23 cellular contexts compared by ENCODE assay signal in the genomic region with DNA sequence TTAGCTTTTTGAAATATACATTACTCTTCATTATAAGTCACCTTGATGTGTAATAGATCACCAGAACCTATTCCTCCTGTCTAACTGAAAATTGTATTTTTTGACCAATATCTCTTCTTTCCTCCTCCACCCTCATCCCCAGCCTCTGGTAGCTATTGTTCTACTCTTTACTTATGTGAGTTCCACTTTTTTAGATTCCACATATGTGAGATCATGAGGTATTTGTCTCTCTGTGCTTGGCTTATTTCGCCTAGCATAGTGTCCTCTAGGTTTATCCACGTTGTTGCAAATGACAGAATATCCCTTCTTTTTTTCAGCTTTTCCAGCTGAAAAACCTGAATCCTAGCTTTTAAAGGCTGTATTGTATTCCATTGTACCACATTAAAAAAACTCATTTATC.
DNase-seq lines count a peak whose midpoint lies in the region; TF ChIP-seq lines count a peak whose summit lies in the region.
"Had no signal": no experiment of that assay in that cellular context is flagged by ENCODE, and none has a peak within 500 bp of the region (broad histone marks: within the 10 kb centered on the region; RNA-seq: fewer than 3 reads in every experiment).

No MANE protein-coding gene starts in this region.

- H3K9ac ChIP-seq in endodermal cell (ENCODE audit: extremely low read depth, low read length, poor library complexity, severe bottlenecking) (no peak overlapping the region), mammary epithelial cell (ENCODE audit: insufficient read depth, low read length) (no peak overlapping the region)
- H3K9ac ChIP-seq: BLaER1 had no signal

- peaks cover 14% of the 10 kb centered on the region for H3K9me3 Mint-ChIP-seq in endodermal cell
- no peaks in the 10 kb centered on the region for H3K9me3 Mint-ChIP-seq in nephron progenitor cell

- peaks cover 8% of the 10 kb centered on the region for H3K4me1 Mint-ChIP-seq in endodermal cell
- H3K4me1 Mint-ChIP-seq in nephron progenitor cell: no peaks in the 10 kb centered on the region
- H3K4me1 Mint-ChIP-seq: CD14-positive monocyte; CD4-positive, alpha-beta memory T cell; CD4-positive, CD25-positive, alpha-beta regulatory T cell; CD8-positive, alpha-beta memory T cell had no signal

- H3K27ac ChIP-seq in 22Rv1: peak overlapping the region; percentile 76
- no peak overlapping the region for H3K27ac ChIP-seq in endodermal cell (ENCODE audit: low read depth, low read length)
- no peak overlapping the region for H3K27ac ChIP-seq in mammary epithelial cell (ENCODE audit: insufficient read depth, low read depth, low read length)
- H3K27ac ChIP-seq: BLaER1 had no signal

- H3K4me3 ChIP-seq in endodermal cell (ENCODE audit: low read length): peak overlapping the region; percentile 37
- H3K4me3 ChIP-seq in mammary epithelial cell (replicated peaks in 1 of 3; ENCODE audit: insufficient read depth in 1 of 3, low read depth in 2 of 3, low read length in 3 of 3): no peak overlapping the region
- H3K4me3 ChIP-seq: BLaER1, GM12878 had no signal

- 82 to 95% methylated on average over 2 of the region's 2 CpGs for WGBS in endodermal cell (ENCODE audit: insufficient coverage in 1 of 2, insufficient read length in 1 of 2), 2 experiments
- WGBS in mammary epithelial cell (ENCODE audit: low coverage, missing lambda C conversion rate): 90% methylated on average over 2 of the region's 2 CpGs

- no peaks in the 10 kb centered on the region for H3K79me2 ChIP-seq in mammary epithelial cell (ENCODE audit: insufficient read depth, low read length)

- H3K4me3 Mint-ChIP-seq in endodermal cell (no peak overlapping the region), nephron progenitor cell (no peak overlapping the region)
- H3K4me3 Mint-ChIP-seq: CD14-positive monocyte; CD4-positive, alpha-beta memory T cell; CD4-positive, CD25-positive, alpha-beta regulatory T cell; CD8-positive, alpha-beta memory T cell had no signal

- H3K4me2 ChIP-seq in mammary epithelial cell (ENCODE audit: insufficient read depth, low read depth, low read length): no peak overlapping the region
- H3K4me2 ChIP-seq: BLaER1 had no signal

- H3K27ac Mint-ChIP-seq in endodermal cell: no peak overlapping the region
- peak overlapping the region; percentile 57 for H3K27ac Mint-ChIP-seq in nephron progenitor cell
- H3K27ac Mint-ChIP-seq: CD14-positive monocyte; CD4-positive, alpha-beta memory T cell; CD4-positive, CD25-positive, alpha-beta regulatory T cell; CD8-positive, alpha-beta memory T cell had no signal

- in situ Hi-C loops in mammary epithelial cell (cut with MboI; ENCODE audit: low sequenced_read_pairs in 2 of 2): no loop called here

- no peaks in the 10 kb centered on the region for H4K20me1 ChIP-seq in mammary epithelial cell (ENCODE audit: insufficient read depth, low read length)
- H4K20me1 ChIP-seq: BLaER1 had no signal

- TF ChIP-seq CTCF in 22Rv1 (IDR thresholded peaks at IDR 0.05) (no peak), endodermal cell (conservative IDR thresholded peaks at IDR 0.05) (no peak), nephron progenitor cell (IDR thresholded peaks at IDR 0.05) (no peak), mammary epithelial cell (conservative IDR thresholded peaks at IDR 0.05 in 1 of 2, IDR thresholded peaks at IDR 0.05 in 1 of 2; ENCODE audit: extremely low read depth in 1 of 2, insufficient read depth in 1 of 2, low read depth in 1 of 2, low read length in 2 of 2) (no peak)

- H3K36me3 ChIP-seq in endodermal cell (ENCODE audit: control insufficient read depth, insufficient read depth, low read length): peaks cover 12% of the 10 kb centered on the region
- H3K36me3 ChIP-seq in mammary epithelial cell (ENCODE audit: insufficient read depth, low read length): no peaks in the 10 kb centered on the region
- H3K36me3 ChIP-seq: BE2C, BLaER1 had no signal

- no TSS peak for BruUV-seq in mammary epithelial cell (replicated peaks; lab: Mats Ljungman, UMichigan)

- DNase-seq in endodermal cell (no peak), nephron progenitor cell (no peak), mammary epithelial cell (no peak), NCI-H2081 treated with DMSO at 0.1 percent for 48 hours (lab: John Stamatoyannopoulos, UW) (no peak)
- DNase-seq: 8988T; ACHN; BE2C; C1 segment of cervical spinal cord; CD4-positive, alpha-beta memory T cell; CD4-positive, CD25-positive, alpha-beta regulatory T cell; CD8-positive, alpha-beta memory T cell; COR-L47; DMS 273 treated with DMSO at 0.1 percent for 48 hours; DMS153; DMS53; DMS79; DND-41; EL; GDM1 had no signal

- H3K9me3 ChIP-seq in endodermal cell (ENCODE audit: control insufficient read depth, low read length): peaks cover 17% of the 10 kb centered on the region
- H3K9me3 ChIP-seq in mammary epithelial cell (replicated peaks; ENCODE audit: insufficient read depth, low read length): no peaks in the 10 kb centered on the region
- H3K9me3 ChIP-seq: BE2C, BLaER1 had no signal

- no peaks in the 10 kb centered on the region for H3K27me3 Mint-ChIP-seq in endodermal cell (ENCODE audit: insufficient read depth)
- no peaks in the 10 kb centered on the region for H3K27me3 Mint-ChIP-seq in nephron progenitor cell (ENCODE audit: low read depth, poor library complexity)
- H3K27me3 Mint-ChIP-seq: CD4-positive, alpha-beta memory T cell; CD4-positive, CD25-positive, alpha-beta regulatory T cell; CD8-positive, alpha-beta memory T cell had no signal

- CTCF ChIA-PET in mammary epithelial cell (lab: Charles Lee; ENCODE audit: low non-redundant PET): no interaction called here

- no peaks in the 10 kb centered on the region for H3K4me1 ChIP-seq in endodermal cell (ENCODE audit: control insufficient read depth, insufficient read depth, low read length)
- no peaks in the 10 kb centered on the region for H3K4me1 ChIP-seq in mammary epithelial cell (ENCODE audit: insufficient read depth, low read length)
- H3K4me1 ChIP-seq: BE2C, BLaER1 had no signal

- no peaks in the 10 kb centered on the region for H3K27me3 ChIP-seq in endodermal cell (ENCODE audit: control insufficient read depth, insufficient read depth, low read length, poor library complexity, severe bottlenecking)
- H3K27me3 ChIP-seq in mammary epithelial cell (ENCODE audit: insufficient read depth, low read length): no peaks in the 10 kb centered on the region
- H3K27me3 ChIP-seq: BE2C, BLaER1 had no signal

- intact Hi-C loops in mammary epithelial cell (cut with micrococcal nuclease): no loop called here

- dilution Hi-C loops in mammary epithelial cell (cut with HindIII; ENCODE audit: low sequenced_read_pairs): no loop called here

- H3K36me3 Mint-ChIP-seq in endodermal cell (ENCODE audit: low read depth): peaks cover 16% of the 10 kb centered on the region
- peaks cover 21% of the 10 kb centered on the region for H3K36me3 Mint-ChIP-seq in nephron progenitor cell (ENCODE audit: low read depth)
- H3K36me3 Mint-ChIP-seq: CD14-positive monocyte; CD4-positive, alpha-beta memory T cell; CD4-positive, CD25-positive, alpha-beta regulatory T cell; CD8-positive, alpha-beta memory T cell had no signal

- H2AFZ ChIP-seq in mammary epithelial cell (ENCODE audit: low read depth, low read length): no peak overlapping the region
